ENCODE assay signal across 8 cellular contexts in genomic region chr13:73767747-73768315, GRCh38.
DNase-seq lines count a peak whose midpoint lies in the region; ATAC-seq and TF ChIP-seq lines count a peak whose summit lies in the region.

No MANE protein-coding gene starts in this region.

- no peak overlapping the region for H3K4me3 Mint-ChIP-seq in activated CD4-positive, alpha-beta T cell treated with anti-CD3 and anti-CD28 coated beads, Interleukin-2, amount 10 ng/mL, durations not matched to agents 24 days and 14 days

- peak; percentile 38 for DNase-seq in D341Med (ENCODE audit: low spot score)
- peak; percentile 73 for DNase-seq in activated CD4-positive, alpha-beta T cell treated with anti-CD3 and anti-CD28 coated beads, Interleukin-2, amount 10 ng/mL, durations not matched to agents 24 days and 14 days
- DNase-seq in fibroblast of pulmonary artery (ENCODE audit: low read depth), result no peak
- peak; percentile 5 for DNase-seq in stimulated activated CD4-positive, alpha-beta T cell treated with anti-CD3 and anti-CD28 coated beads, Interleukin-2, amount 100 ng/mL, for 4 hours (ENCODE audit: low read depth)
- no peak for DNase-seq in SKM-1 treated with dmso at 0.1 percent for 144 hours (lab: John Stamatoyannopoulos, UW; ENCODE audit: unreplicated experiment)

- H3K27me3 Mint-ChIP-seq in activated CD4-positive, alpha-beta T cell treated with anti-CD3 and anti-CD28 coated beads, Interleukin-2, amount 10 ng/mL, durations not matched to agents 24 days and 14 days, result no peaks in the 10 kb centered on the region

- peak; percentile 47 for TF ChIP-seq CTCF in fibroblast of pulmonary artery (IDR thresholded peaks at IDR 0.05; ENCODE audit: low read length, missing control alignments)

- H3K27ac Mint-ChIP-seq in activated CD4-positive, alpha-beta T cell treated with anti-CD3 and anti-CD28 coated beads, Interleukin-2, amount 10 ng/mL, durations not matched to agents 24 days and 14 days, result peak overlapping the region; percentile 18

- H3K4me1 Mint-ChIP-seq in activated CD4-positive, alpha-beta T cell treated with anti-CD3 and anti-CD28 coated beads, Interleukin-2, amount 10 ng/mL, durations not matched to agents 24 days and 14 days, result peaks cover 45% of the 10 kb centered on the region

- ATAC-seq in HG02759 (IDR thresholded peaks at IDR 0.05; ENCODE audit: unreplicated experiment) (peak; percentile 39), GM19395 (IDR thresholded peaks at IDR 0.05; ENCODE audit: unreplicated experiment) (no peak), esophagus mucosa (no peak)

- H3K4me3 ChIP-seq in fibroblast of pulmonary artery (replicated peaks; ENCODE audit: low read depth, low read length), result no peak overlapping the region

- intact Hi-C loops in activated CD4-positive, alpha-beta T cell treated with anti-CD3 and anti-CD28 coated beads, Interleukin-2, amount 10 ng/mL, durations not matched to agents 24 days and 14 days (cut with micrococcal nuclease), result loop anchor here (2.0 to 10.0 kb wide), 4 partner anchors 51 to 521 kb away; partner anchors contain the start of gene KLF12

- peaks cover 29% of the 10 kb centered on the region for H3K36me3 Mint-ChIP-seq in activated CD4-positive, alpha-beta T cell treated with anti-CD3 and anti-CD28 coated beads, Interleukin-2, amount 10 ng/mL, durations not matched to agents 24 days and 14 days (ENCODE audit: low read depth)

- H3K9me3 Mint-ChIP-seq in activated CD4-positive, alpha-beta T cell treated with anti-CD3 and anti-CD28 coated beads, Interleukin-2, amount 10 ng/mL, durations not matched to agents 24 days and 14 days, result peaks cover 4% of the 10 kb centered on the region

Comparison
In these comparisons a context has a peak if more than half of its experiments do, and no peak if none do; other contexts are left out.
1. DNase-seq: peak in D341Med (single experiment), activated CD4-positive, alpha-beta T cell treated with anti-CD3 and anti-CD28 coated beads, Interleukin-2, amount 10 ng/mL, durations not matched to agents 24 days and 14 days (single experiment) and stimulated activated CD4-positive, alpha-beta T cell treated with anti-CD3 and anti-CD28 coated beads, Interleukin-2, amount 100 ng/mL, for 4 hours (single experiment); none in fibroblast of pulmonary artery (single experiment) and SKM-1 treated with dmso at 0.1 percent for 144 hours (single experiment).